In the genomic region with DNA sequence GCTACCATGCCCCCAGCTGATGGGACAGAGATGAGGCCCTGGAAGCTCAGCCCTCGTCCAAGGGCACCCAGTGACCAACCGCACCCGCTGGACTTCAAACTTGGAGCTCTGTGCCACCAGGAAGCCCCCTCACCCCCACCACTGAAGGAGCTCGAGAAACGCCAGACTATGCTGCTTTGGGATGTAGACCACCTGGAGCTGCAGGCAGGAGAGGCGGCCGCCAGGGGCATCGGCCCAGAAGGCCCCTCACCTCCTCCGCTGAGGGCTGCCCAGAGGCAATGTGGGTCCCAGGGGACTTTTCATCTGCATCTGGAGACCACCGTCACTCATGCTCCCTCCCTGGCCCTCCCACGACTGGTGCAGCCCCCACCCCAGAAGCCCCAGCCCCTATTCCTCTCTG, we compare ENCODE assay signal across 16 cellular contexts. TPM values are rescaled to one million over a fixed set of nuclear protein-coding genes. Genes with fewer than 3 reads are reported as not detected.
DNase-seq lines count a peak whose midpoint lies in the region; ATAC-seq and TF ChIP-seq lines count a peak whose summit lies in the region.
"Had no signal": no experiment of that assay in that cellular context is flagged by ENCODE, and none has a peak within 500 bp of the region (broad histone marks: within the 10 kb centered on the region; RNA-seq: fewer than 3 reads in every experiment).

No MANE protein-coding gene starts in this region.

- H3K9me3 Mint-ChIP-seq in GM23338: no peaks in the 10 kb centered on the region; the same call in 2 of the 3 replicates
- no peaks in the 10 kb centered on the region for H3K9me3 Mint-ChIP-seq in endodermal cell
- no peaks in the 10 kb centered on the region for H3K9me3 Mint-ChIP-seq in immature natural killer cell
- H3K9me3 Mint-ChIP-seq in activated T-helper 17 cell treated with anti-CD3 and anti-CD28 coated beads, Interleukin-2, amount 50 U/mL, for 72 hours: no peaks in the 10 kb centered on the region
- H3K9me3 Mint-ChIP-seq: HFFc6, IgD-negative memory B cell had no signal

- intact Hi-C loops in heart left ventricle (cut with DNase I): no loop called here

- H3K27ac Mint-ChIP-seq in GM23338: no peak overlapping the region
- H3K27ac Mint-ChIP-seq in endodermal cell: no peak overlapping the region
- no peak overlapping the region for H3K27ac Mint-ChIP-seq in immature natural killer cell
- H3K27ac Mint-ChIP-seq in activated T-helper 17 cell treated with anti-CD3 and anti-CD28 coated beads, Interleukin-2, amount 50 U/mL, for 72 hours: no peak overlapping the region
- H3K27ac Mint-ChIP-seq: HFFc6 had no signal

- H3K36me3 Mint-ChIP-seq in GM23338 (ENCODE audit: low read depth): no peaks in the 10 kb centered on the region
- no peaks in the 10 kb centered on the region for H3K36me3 Mint-ChIP-seq in endodermal cell (ENCODE audit: low read depth)
- no peaks in the 10 kb centered on the region for H3K36me3 Mint-ChIP-seq in immature natural killer cell
- no peaks in the 10 kb centered on the region for H3K36me3 Mint-ChIP-seq in activated T-helper 17 cell treated with anti-CD3 and anti-CD28 coated beads, Interleukin-2, amount 50 U/mL, for 72 hours (ENCODE audit: low read depth)
- H3K36me3 Mint-ChIP-seq: CD4-positive, alpha-beta memory T cell; IgD-negative memory B cell had no signal

- H3K4me1 ChIP-seq in BE2C (no peaks in the 10 kb centered on the region), GM23338 (ENCODE audit: insufficient read depth) (peaks cover 13% of the 10 kb centered on the region; the same call in 1 of the 2 replicates), endodermal cell (ENCODE audit: control insufficient read depth, insufficient read depth, low read length) (no peaks in the 10 kb centered on the region), heart left ventricle (peaks cover 0 to 4% (median 0%) of the 10 kb centered on the region in 12 donors)

- H4K20me1 ChIP-seq in GM23338 (replicated peaks; ENCODE audit: insufficient read depth): no peaks in the 10 kb centered on the region

- H3K4me3 Mint-ChIP-seq in GM23338 (no peak overlapping the region), endodermal cell (no peak overlapping the region), immature natural killer cell (no peak overlapping the region)
- H3K4me3 Mint-ChIP-seq in activated T-helper 17 cell treated with anti-CD3 and anti-CD28 coated beads, Interleukin-2, amount 50 U/mL, for 72 hours: no peak overlapping the region
- H3K4me3 Mint-ChIP-seq: CD4-positive, alpha-beta memory T cell; HFFc6 had no signal

- ATAC-seq in GM23338 (peak; percentile 24), heart left ventricle (no peak)
- no peak for ATAC-seq in activated T-helper 17 cell treated with anti-CD3 and anti-CD28 coated beads, Interleukin-2, amount 50 U/mL, for 72 hours (replicated peaks)
- ATAC-seq: GM12878, HCT116 had no signal

- H3F3A ChIP-seq in GM23338 (replicated peaks; ENCODE audit: low read depth): no peaks in the 10 kb centered on the region

- H3K27me3 Mint-ChIP-seq in GM23338 (ENCODE audit: insufficient read depth, low read depth, poor library complexity) (peaks cover 41% of the 10 kb centered on the region), endodermal cell (ENCODE audit: insufficient read depth) (peaks cover 68% of the 10 kb centered on the region), immature natural killer cell (ENCODE audit: low read depth in 3 of 3) (peaks cover 2 to 12% (median 4%) of the 10 kb centered on the region in 3 donors)
- H3K27me3 Mint-ChIP-seq in activated T-helper 17 cell treated with anti-CD3 and anti-CD28 coated beads, Interleukin-2, amount 50 U/mL, for 72 hours: peaks cover 13% of the 10 kb centered on the region

- DNase-seq in BE2C (no peak), GM23338 (ENCODE audit: low spot score) (no peak), endodermal cell (no peak), heart left ventricle (no peak), immature natural killer cell (no peak)
- DNase-seq: CD4-positive, alpha-beta memory T cell; DMS153; DMS79; GDM1; HFFc6; KG1 had no signal

- H2AFZ ChIP-seq in GM23338: no peak overlapping the region

- TF ChIP-seq POLR2A in heart left ventricle (IDR thresholded peaks at IDR 0.05): no peak

- H3K36me3 ChIP-seq in BE2C: no peaks in the 10 kb centered on the region
- H3K36me3 ChIP-seq in GM23338 (ENCODE audit: insufficient read depth): no peaks in the 10 kb centered on the region
- no peaks in the 10 kb centered on the region for H3K36me3 ChIP-seq in endodermal cell (ENCODE audit: control insufficient read depth, insufficient read depth, low read length)
- H3K36me3 ChIP-seq in heart left ventricle: no peaks in the 10 kb centered on the region

- no peaks in the 10 kb centered on the region for H3K27me3 ChIP-seq in BE2C
- H3K27me3 ChIP-seq in GM23338 (ENCODE audit: insufficient read depth): peaks cover 26% of the 10 kb centered on the region
- H3K27me3 ChIP-seq in endodermal cell (ENCODE audit: control insufficient read depth, insufficient read depth, low read length, poor library complexity, severe bottlenecking): peaks cover 40% of the 10 kb centered on the region
- H3K27me3 ChIP-seq in heart left ventricle: peaks cover 0 to 14% (median 6%) of the 10 kb centered on the region in 9 donors

- TF ChIP-seq CTCF in BE2C (IDR thresholded peaks at IDR 0.05; ENCODE audit: low read depth, low read length) (0 out of 2 replicates have a peak, but pooled peaks have one; percentile 2), GM23338 (conservative IDR thresholded peaks at IDR 0.05; ENCODE audit: low read depth in 2 of 2) (peak in 1 of 2 experiments; percentile 12; a peak in 1 of 4 replicates), endodermal cell (conservative IDR thresholded peaks at IDR 0.05) (peak; percentile 59), heart left ventricle (IDR thresholded peaks at IDR 0.05) (no peak)

- H3K9ac ChIP-seq in endodermal cell (ENCODE audit: extremely low read depth, low read length, poor library complexity, severe bottlenecking): no peak overlapping the region

- H3K79me2 ChIP-seq in GM23338 (replicated peaks; ENCODE audit: insufficient read depth): no peaks in the 10 kb centered on the region

- H3K27ac ChIP-seq in GM23338 (ENCODE audit: low read depth) (no peak overlapping the region), endodermal cell (ENCODE audit: low read depth, low read length) (no peak overlapping the region), heart left ventricle (no peak overlapping the region)
- H3K27ac ChIP-seq: C4-2B had no signal

- H3K4me3 ChIP-seq in BE2C (ENCODE audit: low read depth, low read length) (no peak overlapping the region), GM23338 (no peak overlapping the region), endodermal cell (ENCODE audit: low read length) (no peak overlapping the region), heart left ventricle (no peak overlapping the region)
- H3K4me3 ChIP-seq: GM12878 had no signal

- H3K9me3 ChIP-seq in BE2C (no peaks in the 10 kb centered on the region), endodermal cell (ENCODE audit: control insufficient read depth, low read length) (no peaks in the 10 kb centered on the region), heart left ventricle (no peaks in the 10 kb centered on the region)

- H3K4me1 Mint-ChIP-seq in GM23338: peaks cover 10% of the 10 kb centered on the region
- H3K4me1 Mint-ChIP-seq in endodermal cell: no peaks in the 10 kb centered on the region
- H3K4me1 Mint-ChIP-seq in immature natural killer cell: no peaks in the 10 kb centered on the region
- no peaks in the 10 kb centered on the region for H3K4me1 Mint-ChIP-seq in activated T-helper 17 cell treated with anti-CD3 and anti-CD28 coated beads, Interleukin-2, amount 50 U/mL, for 72 hours

- H3K9me2 ChIP-seq in GM23338 (ENCODE audit: insufficient read depth): no peaks in the 10 kb centered on the region

- no peak overlapping the region for H3K4me2 ChIP-seq in GM23338

- 87 to 100% methylated on average over 6 to 11 of the region's 11 CpGs for WGBS in endodermal cell (ENCODE audit: insufficient coverage in 1 of 2, insufficient read length in 1 of 2), 2 experiments
- WGBS in heart left ventricle, 4 donors: 90 to 96% (median 92%) methylated on average over 8 to 11 of the region's 11 CpGs

TF ChIP-seq in GM23338, 12 proteins besides CTCF, POLR2A, EP300 and RAD21 (continues in another document):
- TF ChIP-seq NANOG (IDR thresholded peaks at IDR 0.05; ENCODE audit: borderline replicate concordance): no peak
- TF ChIP-seq POLR2AphosphoS5 (IDR thresholded peaks at IDR 0.05; ENCODE audit: low read depth): no peak
- no peak for TF ChIP-seq ZNF114 (CRISPR knock-in tag; IDR thresholded peaks at IDR 0.05)
- TF ChIP-seq STAT1 (IDR thresholded peaks at IDR 0.05; ENCODE audit: unreplicated experiment): no peak
- no peak for TF ChIP-seq CREB1 (CRISPR knock-in tag; IDR thresholded peaks at IDR 0.05; ENCODE audit: low read depth)
- TF ChIP-seq ZNF331 (CRISPR knock-in tag; IDR thresholded peaks at IDR 0.05; ENCODE audit: low read depth): no peak
- TF ChIP-seq EZH2phosphoT487 (IDR thresholded peaks at IDR 0.05; ENCODE audit: unreplicated experiment): no peak

RNA-seq across cellular contexts. Expression of a gene that starts 28.3 kb away (rescaled TPM):
- polyA plus RNA-seq in BE2C (2012; ENCODE audit: insufficient read depth, insufficient read length, low read depth): 3.6 TPM
- 22.2 and 23.5 TPM in 2 replicates for total RNA-seq in GM23338 (2014; rRNA removed; shearing (Covaris generic))
- polyA plus RNA-seq in GM23338 (2016; fragmentation: Nextera tagmentation; extraction: Ambion mirVana) (19.3 and 23.6 TPM in 2 replicates), heart left ventricle (10 to 100 TPM; 31.4 to 42.5 TPM), immature natural killer cell (under 1 TPM in 1 of 3 donors, not detected in 2; 0.24 TPM)
- total RNA-seq in endodermal cell (10 to 100 TPM; 37.6 to 60.9 TPM), heart left ventricle (10 to 100 TPM; 18.8 to 39.1 (median 33.4) TPM)
- polyA plus RNA-seq in endodermal cell (2013, experiment 1 of 2): 174 TPM
- polyA plus RNA-seq in endodermal cell (2013, experiment 2 of 2): 148 TPM
- total RNA-seq in activated T-helper 17 cell treated with anti-CD3 and anti-CD28 coated beads, Interleukin-2, amount 50 U/mL, for 72 hours: 10 to 100 TPM in 1 of 2 donors, under 1 TPM in 1; 0.58 to 34.8 TPM
- polyA plus RNA-seq: IgD-negative memory B cell had no signal

Comparison
In these comparisons a context has a peak if more than half of its experiments do, and no peak if none do; other contexts are left out.
1. CTCF ChIP-seq: peak in BE2C (single experiment) and endodermal cell (single experiment); none in heart left ventricle (0 of 12).